26 cellular contexts compared by ENCODE assay signal in the genomic region with DNA sequence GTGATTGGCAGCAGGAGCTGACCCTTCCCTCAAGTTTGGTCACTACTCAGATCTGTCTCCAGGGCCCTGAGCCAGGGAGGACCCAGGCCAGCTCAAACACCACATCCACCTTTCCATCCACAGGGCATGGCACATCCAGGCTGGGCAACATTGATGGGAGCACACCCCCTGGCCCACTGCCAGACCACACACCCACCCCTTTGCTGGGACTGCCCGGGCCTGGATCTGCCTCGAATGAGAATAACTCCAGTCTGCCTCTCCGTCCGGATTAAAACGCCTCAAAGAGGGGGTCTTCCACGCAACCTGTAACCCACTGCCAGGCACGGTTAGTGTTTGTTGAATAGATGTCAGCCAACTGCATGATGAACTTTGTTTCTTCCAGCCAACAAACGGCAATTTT.
"Had no signal": no experiment of that assay in that cellular context is flagged by ENCODE, and none has a peak within 500 bp of the region (broad histone marks: within the 10 kb centered on the region; RNA-seq: fewer than 3 reads in every experiment).

No MANE protein-coding gene starts in this region.

- H3K4me3 ChIP-seq: left ventricle myocardium inferior, lung, neural progenitor cell, ovary, skin epidermis, stomach, suprapubic skin, thoracic aorta, tibial artery, upper lobe of right lung had no signal

- FAIRE-seq: keratinocyte, urothelium cell line had no signal

- H2AFZ ChIP-seq: neural progenitor cell had no signal

- H3K27ac ChIP-seq: left ventricle myocardium inferior, neural progenitor cell, ovary, skin epidermis, stomach, suprapubic skin, thoracic aorta, tibial artery, upper lobe of right lung had no signal

- H3K4me1 ChIP-seq: left ventricle myocardium inferior, suprapubic skin had no signal

- H3K4me2 ChIP-seq: neural progenitor cell had no signal

- H3K9ac ChIP-seq: neural progenitor cell had no signal

- H3K9me3 ChIP-seq: left ventricle myocardium inferior, ovary, stomach, suprapubic skin, thoracic aorta, tibial artery, upper lobe of right lung had no signal

- DNase-seq: hippocampal formation; left ventricle myocardium inferior; mesendoderm; naive B cell; natural killer cell; nephron progenitor cell; ovary; right cardiac atrium; stimulated activated CD4-positive, alpha-beta T cell treated with anti-CD3 and anti-CD28 coated beads, Interleukin-12 subunit alpha, Interleukin-12 subunit beta, amount 100 ng/mL, for 4 hours; stimulated activated CD4-positive, alpha-beta T cell treated with anti-CD3 and anti-CD28 coated beads, Interleukin-15, amount 100 ng/mL, for 24 hours; stimulated activated CD4-positive, alpha-beta T cell treated with anti-CD3 and anti-CD28 coated beads, Interleukin-2, amount 100 ng/mL, for 24 hours; stimulated activated CD4-positive, alpha-beta T cell treated with anti-CD3 and anti-CD28 coated beads, Interleukin-4, amount 100 ng/mL, for 1 hour; stimulated activated naive B cell treated with anti-CD40 and anti-IgM and Interleukin-4, amounts not matched to agents 10 μg/mL and 1 μg/mL and 100 μg/mL, for 72 hours; stimulated activated naive CD8-positive, alpha-beta T cell treated with anti-CD3 and anti-CD28 coated beads, Interleukin-15, Interleukin-2, amounts not matched to agents 100 U/mL and 50 U/mL, for 24 hours; stomach; trophoblast cell; upper lobe of right lung had no signal

- H3K27me3 ChIP-seq: neural progenitor cell, ovary, suprapubic skin, tibial artery, upper lobe of right lung had no signal

- H3K36me3 ChIP-seq: left ventricle myocardium inferior, neural progenitor cell, ovary, stomach, suprapubic skin, thoracic aorta, tibial artery, upper lobe of right lung had no signal

- ATAC-seq: natural killer cell; right cardiac atrium; sciatic nerve; stimulated activated naive B cell treated with anti-CD40 and anti-IgM and Interleukin-4, amounts not matched to agents 10 μg/mL and 1 μg/mL and 100 μg/mL, for 72 hours; stimulated activated naive CD8-positive, alpha-beta T cell treated with anti-CD3 and anti-CD28 coated beads, Interleukin-15, Interleukin-2, amounts not matched to agents 100 U/mL and 50 U/mL, for 24 hours; upper lobe of right lung had no signal
